Comparison of ENCODE assay signal across 1 cellular context in genomic region chr2:202378001-202378400, GRCh38.
TF ChIP-seq lines count a peak whose summit lies in the region.

No MANE protein-coding gene starts in this region.

TF ChIP-seq in GM23338, 12 proteins besides CTCF, POLR2A, EP300 and RAD21 (continued from another document):
- TF ChIP-seq ZNF462 (CRISPR knock-in tag; IDR thresholded peaks at IDR 0.05) = no peak
- TF ChIP-seq ZNF331 (CRISPR knock-in tag; IDR thresholded peaks at IDR 0.05; ENCODE audit: low read depth) = no peak
- TF ChIP-seq STAT1 (IDR thresholded peaks at IDR 0.05; ENCODE audit: unreplicated experiment) = no peak
- no peak for TF ChIP-seq REST (IDR thresholded peaks at IDR 0.05; ENCODE audit: unreplicated experiment)
- TF ChIP-seq JUNB (IDR thresholded peaks at IDR 0.05; ENCODE audit: unreplicated experiment) = no peak
